ENCODE assay signal across 1 cellular context in the genomic region with DNA sequence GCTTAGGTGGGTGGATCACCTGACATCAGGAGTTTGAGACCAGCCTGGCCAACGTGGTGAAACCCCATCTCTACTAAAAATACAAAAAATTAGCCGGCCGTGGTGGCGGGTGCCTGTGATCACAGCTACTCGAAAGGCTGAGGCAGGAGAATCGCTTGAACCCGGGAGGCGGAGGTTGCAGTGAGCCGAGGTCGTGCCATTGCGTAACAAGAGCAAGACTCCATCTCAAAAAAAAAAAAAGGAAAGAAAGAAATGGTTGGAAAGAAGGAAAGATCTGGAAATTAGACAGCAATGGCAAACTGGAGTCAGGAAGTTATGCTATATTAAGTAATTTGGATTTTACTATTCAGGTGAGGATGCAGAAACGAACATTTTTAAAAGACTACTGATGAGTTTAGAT. TPM values are rescaled to one million over a fixed set of nuclear protein-coding genes. Genes with fewer than 3 reads are reported as not detected.
"Had no signal": no experiment of that assay in that cellular context is flagged by ENCODE, and none has a peak within 500 bp of the region (broad histone marks: within the 10 kb centered on the region; RNA-seq: fewer than 3 reads in every experiment).

No MANE protein-coding gene starts in this region.

RNA-seq across cellular contexts. Expression of gene STAC3, which starts 31.1 kb away (rescaled TPM):
- total RNA-seq: ascending aorta had no signal
